27 cellular contexts compared by ENCODE assay signal in the genomic region with DNA sequence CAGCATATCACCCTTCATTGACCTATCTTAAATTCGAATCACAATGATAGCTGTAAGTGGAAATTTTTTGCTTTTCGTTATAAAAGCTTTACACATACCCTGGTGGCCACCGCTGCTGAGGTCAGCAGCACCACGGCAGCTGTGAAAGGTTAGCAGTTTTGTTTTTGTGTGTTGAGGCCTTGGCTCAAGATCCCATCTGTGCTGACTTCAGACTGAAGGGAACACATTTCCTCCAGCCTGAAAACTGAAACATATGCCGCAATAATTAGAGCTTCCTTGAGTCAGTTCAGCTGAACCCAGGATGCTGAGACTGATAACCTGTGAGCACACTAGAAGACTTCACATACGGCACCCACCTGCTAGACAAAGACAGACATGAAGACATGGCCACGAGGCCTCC.
DNase-seq lines count a peak whose midpoint lies in the region; ATAC-seq and TF ChIP-seq lines count a peak whose summit lies in the region.
"Had no signal": no experiment of that assay in that cellular context is flagged by ENCODE, and none has a peak within 500 bp of the region (broad histone marks: within the 10 kb centered on the region; RNA-seq: fewer than 3 reads in every experiment).

No MANE protein-coding gene starts in this region.

- no peak for TF ChIP-seq CTCF in neural crest cell (conservative IDR thresholded peaks at IDR 0.05)

- H3K4me3 Mint-ChIP-seq in neural crest cell: no peak overlapping the region
- H3K4me3 Mint-ChIP-seq: HFFc6; IgD-negative memory B cell; naive B cell; stimulated activated effector memory CD8-positive, alpha-beta T cell treated with anti-CD3 and anti-CD28 coated beads, Interleukin-12 subunit alpha, Interleukin-12 subunit beta, amount 100 ng/mL, for 72 hours had no signal

- H3K9me3 Mint-ChIP-seq in neural crest cell: no peaks in the 10 kb centered on the region
- H3K9me3 Mint-ChIP-seq: HFFc6; IgD-negative memory B cell; stimulated activated effector memory CD8-positive, alpha-beta T cell treated with anti-CD3 and anti-CD28 coated beads, Interleukin-12 subunit alpha, Interleukin-12 subunit beta, amount 100 ng/mL, for 72 hours had no signal

- DNase-seq in DMS 273 treated with DMSO at 0.1 percent for 48 hours (lab: John Stamatoyannopoulos, UW): peak; percentile 94
- peak; percentile 68 for DNase-seq in NCI-H524 treated with DMSO at 0.1 percent for 48 hours (lab: John Stamatoyannopoulos, UW)
- DNase-seq in cerebellum (ENCODE audit: low spot score): peak; percentile 56
- no peak for DNase-seq in neural crest cell (ENCODE audit: low read depth, low spot score)
- DNase-seq in GF-D8 (lab: John Stamatoyannopoulos, UW): no peak
- no peak for DNase-seq in T-helper 2 cell
- no peak for DNase-seq in medulla oblongata (ENCODE audit: extremely low spot score)
- DNase-seq: activated CD4-positive, alpha-beta T cell treated with anti-CD3 and anti-CD28 coated beads for 48 hours; activated T-cell treated with anti-CD3 and anti-CD28 coated beads for 4 hours; anterior cingulate cortex; COR-L47; DMS79; effector CD8-positive, alpha-beta T cell; GDM1; GOT3; heart right ventricle; HFFc6; midbrain; naive B cell; NCI-H146; NCI-H510A treated with DMSO at 0.1 percent for 48 hours; psoas muscle; stimulated activated CD4-positive, alpha-beta T cell treated with anti-CD3 and anti-CD28 coated beads, Interleukin-4, amount 100 ng/mL, for 4 hours had no signal

- no peaks in the 10 kb centered on the region for H3K27me3 Mint-ChIP-seq in neural crest cell (ENCODE audit: low read depth)
- H3K27me3 Mint-ChIP-seq: IgD-negative memory B cell, naive B cell had no signal

- peak overlapping the region; percentile 4 for H3K27ac Mint-ChIP-seq in neural crest cell (ENCODE audit: unreplicated experiment)
- H3K27ac Mint-ChIP-seq: HFFc6; stimulated activated effector memory CD8-positive, alpha-beta T cell treated with anti-CD3 and anti-CD28 coated beads, Interleukin-12 subunit alpha, Interleukin-12 subunit beta, amount 100 ng/mL, for 72 hours had no signal

- H3K36me3 Mint-ChIP-seq in neural crest cell (ENCODE audit: low read depth): no peaks in the 10 kb centered on the region
- H3K36me3 Mint-ChIP-seq: activated naive CD4-positive, alpha-beta T cell treated with anti-CD3 and anti-CD28 coated beads, Interleukin-2, amount 50 U/mL, for 72 hours; naive B cell; stimulated activated effector memory CD8-positive, alpha-beta T cell treated with anti-CD3 and anti-CD28 coated beads, Interleukin-12 subunit alpha, Interleukin-12 subunit beta, amount 100 ng/mL, for 72 hours had no signal

- H3K4me1 Mint-ChIP-seq in neural crest cell: peaks cover 5% of the 10 kb centered on the region
- H3K4me1 Mint-ChIP-seq: IgD-negative memory B cell; naive B cell; stimulated activated effector memory CD8-positive, alpha-beta T cell treated with anti-CD3 and anti-CD28 coated beads, Interleukin-12 subunit alpha, Interleukin-12 subunit beta, amount 100 ng/mL, for 72 hours had no signal

- no peak for ATAC-seq in HG02840 (IDR thresholded peaks at IDR 0.05; ENCODE audit: low FRiP score, unreplicated experiment)
- ATAC-seq: activated naive CD4-positive, alpha-beta T cell treated with anti-CD3 and anti-CD28 coated beads, Interleukin-2, amount 50 U/mL, for 72 hours; heart right ventricle; psoas muscle; stimulated activated effector memory CD8-positive, alpha-beta T cell treated with anti-CD3 and anti-CD28 coated beads, Interleukin-12 subunit alpha, Interleukin-12 subunit beta, amount 100 ng/mL, for 72 hours had no signal

Comparison
In these comparisons a context has a peak if more than half of its experiments do, and no peak if none do; other contexts are left out.
1. DNase-seq: peak in DMS 273 treated with DMSO at 0.1 percent for 48 hours (single experiment), NCI-H524 treated with DMSO at 0.1 percent for 48 hours (single experiment) and cerebellum (single experiment); none in neural crest cell (single experiment), GF-D8 (single experiment), T-helper 2 cell (0 of 5) and medulla oblongata (single experiment).